Comparison of ENCODE assay signal across 10 cellular contexts in genomic region chr21:43311303-43311817, GRCh38.
DNase-seq lines count a peak whose midpoint lies in the region; ATAC-seq, FAIRE-seq and TF ChIP-seq lines count a peak whose summit lies in the region.
"Had no signal": no experiment of that assay in that cellular context is flagged by ENCODE, and none has a peak within 500 bp of the region (broad histone marks: within the 10 kb centered on the region; RNA-seq: fewer than 3 reads in every experiment).

No MANE protein-coding gene starts in this region.

- POLR2A ChIA-PET in H1 (lab: Charles Lee; ENCODE audit: partially characterized antibody): interaction anchor here (1.1 kb wide), 1 partner anchor 11 kb away, joined by 3 read pairs; no protein-coding TSS in a partner anchor
- POLR2A ChIA-PET in CD4-positive, alpha-beta memory T cell (lab: Charles Lee; ENCODE audit: partially characterized antibody): no interaction called here

- H2AK5ac ChIP-seq in H1 (ENCODE audit: low read depth, low read length): no peak overlapping the region

- H3K4me2 ChIP-seq in H1 (ENCODE audit: insufficient read depth in 1 of 2, low read depth in 2 of 2, low read length in 2 of 2): no peak overlapping the region

- no peak overlapping the region for H3K4me3 ChIP-seq in heart left ventricle
- no peak overlapping the region for H3K4me3 ChIP-seq in heart right ventricle
- H3K4me3 ChIP-seq in H1 (ENCODE audit: extremely low read depth in 1 of 4, insufficient read depth in 2 of 4, low read depth in 3 of 4, low read length in 4 of 4): no peak overlapping the region
- H3K4me3 ChIP-seq in CD4-positive, alpha-beta memory T cell (ENCODE audit: low read length in 2 of 2): no peak overlapping the region

- H2BK20ac ChIP-seq in H1 (ENCODE audit: low read length): 0 out of 2 replicates have a peak overlapping the region, but pooled peaks have one; percentile 6

- H3K14ac ChIP-seq in H1 (ENCODE audit: insufficient read length): no peak overlapping the region

- no peak overlapping the region; the same call in 1 of the 2 replicates for H3K18ac ChIP-seq in H1 (ENCODE audit: extremely low read depth, low read length)

- peaks cover 0 to 2% (median 0%) of the 10 kb centered on the region in 9 donors for H3K27me3 ChIP-seq in heart left ventricle
- H3K27me3 ChIP-seq in heart right ventricle: peaks cover 0 to 6% (median 4%) of the 10 kb centered on the region in 7 donors
- H3K27me3 ChIP-seq in H1 (replicated peaks in 1 of 4; ENCODE audit: control insufficient read depth in 3 of 4, extremely low read depth in 1 of 4, insufficient read depth in 3 of 4, low read length in 3 of 4): no peaks in the 10 kb centered on the region
- peaks cover 4% of the 10 kb centered on the region for H3K27me3 ChIP-seq in CD4-positive, alpha-beta memory T cell (ENCODE audit: insufficient read depth, low read length)

- H3K23me2 ChIP-seq in H1 (ENCODE audit: low read depth, low read length): no peaks in the 10 kb centered on the region

- peaks cover 5 to 8% of the 10 kb centered on the region in 2 donors for H3K27me3 Mint-ChIP-seq in CD4-positive, alpha-beta memory T cell

- H3K4me3 Mint-ChIP-seq in CD4-positive, alpha-beta memory T cell: no peak overlapping the region

- H3K79me1 ChIP-seq in H1 (ENCODE audit: low read depth, low read length): no peaks in the 10 kb centered on the region

- no peak overlapping the region for H3K9ac ChIP-seq in H1 (replicated peaks in 1 of 4; ENCODE audit: extremely low read depth in 1 of 4, low read depth in 3 of 4, low read length in 3 of 4)

- H3K79me2 ChIP-seq in H1 (ENCODE audit: control insufficient read depth in 1 of 2, insufficient read depth in 2 of 2, low read length in 2 of 2): no peaks in the 10 kb centered on the region

- peaks cover 0 to 1% of the 10 kb centered on the region in 2 experiments for H4K20me1 ChIP-seq in H1 (replicated peaks in 1 of 2; ENCODE audit: control insufficient read depth in 1 of 2, insufficient read depth in 2 of 2, low read length in 2 of 2)

- no peak overlapping the region for H3K23ac ChIP-seq in H1 (ENCODE audit: insufficient read length)

- H2BK120ac ChIP-seq in H1 (replicated peaks; ENCODE audit: low read depth, low read length): no peak overlapping the region

- H3K4me1 Mint-ChIP-seq in CD4-positive, alpha-beta memory T cell: peaks cover 0 to 2% (median 0%) of the 10 kb centered on the region in 4 donors

- H4K91ac ChIP-seq in H1 (replicated peaks; ENCODE audit: insufficient read length, low read length): no peak overlapping the region

- H3K27ac ChIP-seq in heart left ventricle (no peak overlapping the region), heart right ventricle (no peak overlapping the region), H1 (ENCODE audit: low read depth, low read length) (no peak overlapping the region), caudate nucleus (ENCODE audit: low read depth, low read length) (no peak overlapping the region)
- no peak overlapping the region for H3K27ac ChIP-seq in CD4-positive, alpha-beta memory T cell (ENCODE audit: low read depth, low read length)
- H3K27ac ChIP-seq: epithelial cell of prostate had no signal

- DNase-seq in heart left ventricle (peak in 3 of 5 donors; percentile 2 to 46 (median 9)), heart right ventricle (no peak), NCI-H2196 treated with DMSO at 0.1 percent for 48 hours (lab: John Stamatoyannopoulos, UW; ENCODE audit: unreplicated experiment) (peak; percentile 88), H1 (ENCODE audit: low read depth in 1 of 2, low spot score in 2 of 2) (no peak), caudate nucleus (lab: John Stamatoyannopoulos, UW) (no peak)
- no peak for DNase-seq in CD4-positive, alpha-beta memory T cell
- DNase-seq: NCI-H1930 had no signal

- H3K56ac ChIP-seq in H1 (replicated peaks; ENCODE audit: insufficient read length, low read depth, low read length): no peak overlapping the region

- intact Hi-C loops in heart left ventricle (cut with DNase I): loop anchor here in 2 of 10 donors (5.0 to 10.0 kb wide), 2 partner anchors 63 to 336 kb away; no protein-coding TSS in a partner anchor
- intact Hi-C loops in heart right ventricle (cut with DNase I): loop anchor here in 1 of 10 donors (10.0 kb wide), 1 partner anchor 333 kb away; no protein-coding TSS in a partner anchor
- intact Hi-C loops in CD4-positive, alpha-beta memory T cell (cut with micrococcal nuclease): no loop called here

- ATAC-seq in heart left ventricle: no peak
- no peak for ATAC-seq in heart right ventricle
- no peak for ATAC-seq in GM21367 (IDR thresholded peaks at IDR 0.05; ENCODE audit: unreplicated experiment)
- no peak for ATAC-seq in activated CD4-positive, CD25-positive, alpha-beta regulatory T cell treated with anti-CD3 and anti-CD28 coated beads, Interleukin-2, amount 50 U/mL, for 24 hours

- CTCF ChIA-PET in H1 (lab: Charles Lee; ENCODE audit: partially characterized antibody): interaction anchor here (0.8 to 1.9 kb wide), 3 partner anchors 9 to 65 kb away, joined by 3 to 6 read pairs (median 3); no protein-coding TSS in a partner anchor
- CTCF ChIA-PET in CD4-positive, alpha-beta memory T cell (lab: Charles Lee; ENCODE audit: partially characterized antibody): no interaction called here

- no peak overlapping the region for H2BK15ac ChIP-seq in H1 (ENCODE audit: low read length)

- H4K5ac ChIP-seq in H1 (ENCODE audit: insufficient read length, low read depth, low read length): no peak overlapping the region

- H2AFZ ChIP-seq in H1 (ENCODE audit: low read length): no peak overlapping the region

- no peak overlapping the region for H4K8ac ChIP-seq in H1 (ENCODE audit: extremely low read depth, insufficient read depth, low read length)

- no peak for TF ChIP-seq RAD21 in H1 (IDR thresholded peaks at IDR 0.05 in 1 of 2, conservative IDR thresholded peaks at IDR 0.05 in 1 of 2; ENCODE audit: low read depth in 2 of 2, low read length in 2 of 2)

- H3K9me3 ChIP-seq in heart left ventricle: peaks cover 0 to 4% (median 0%) of the 10 kb centered on the region in 12 donors
- peaks cover 0 to 9% (median 0%) of the 10 kb centered on the region in 11 donors for H3K9me3 ChIP-seq in heart right ventricle
- H3K9me3 ChIP-seq in H1 (ENCODE audit: insufficient read depth in 2 of 2, low read depth in 1 of 2, low read length in 1 of 2): no peaks in the 10 kb centered on the region; a peak in 1 of 4 replicates
- H3K9me3 ChIP-seq in CD4-positive, alpha-beta memory T cell (ENCODE audit: control insufficient read depth in 1 of 2, low read length in 2 of 2): no peaks in the 10 kb centered on the region

- TF ChIP-seq POLR2A in heart left ventricle (IDR thresholded peaks at IDR 0.05) (no peak), H1 (IDR thresholded peaks at IDR 0.05; ENCODE audit: control extremely low read depth in 1 of 2, low read depth in 2 of 2, low read length in 2 of 2) (no peak)

- no peak for FAIRE-seq in H1 (lab: Jason Lieb, UNC)

- no peak overlapping the region for H3K27ac Mint-ChIP-seq in CD4-positive, alpha-beta memory T cell

- TF ChIP-seq CTCF in heart left ventricle (IDR thresholded peaks at IDR 0.05) (no peak), heart right ventricle (IDR thresholded peaks at IDR 0.05) (no peak), H1 (IDR thresholded peaks at IDR 0.05; ENCODE audit: control extremely low read depth in 1 of 3, insufficient read depth in 1 of 3, low read depth in 1 of 3, low read length in 3 of 3) (no peak)

- H3K36me3 Mint-ChIP-seq in CD4-positive, alpha-beta memory T cell: no peaks in the 10 kb centered on the region

- peaks cover 0 to 1% (median 0%) of the 10 kb centered on the region in 8 donors for H3K9me3 Mint-ChIP-seq in CD4-positive, alpha-beta memory T cell

- 87 to 92% (median 88%) methylated on average over 7 to 8 of the region's 8 CpGs for WGBS in heart left ventricle, 4 donors
- WGBS in heart right ventricle, 2 donors: 84 to 89% methylated on average over 8 of the region's 8 CpGs
- 77% methylated on average over 8 of the region's 8 CpGs; no CpG with 5 or more reads in 1 of the 2 experiments for WGBS in H1 (ENCODE audit: extremely low coverage in 1 of 2, insufficient coverage in 1 of 2, insufficient read length in 1 of 2, insufficient replicate concordance in 2 of 2, low coverage in 1 of 2, low lambda C conversion rate in 2 of 2, missing lambda C conversion rate in 1 of 2), 2 experiments

- H3K4me1 ChIP-seq in heart left ventricle (peaks cover 0 to 11% (median 0%) of the 10 kb centered on the region in 12 donors), heart right ventricle (peaks cover 0 to 14% (median 0%) of the 10 kb centered on the region in 9 donors), H1 (replicated peaks in 1 of 4; ENCODE audit: control insufficient read depth in 3 of 4, insufficient read depth in 4 of 4, low read length in 3 of 4) (peaks cover 5 to 23% (median 16%) of the 10 kb centered on the region in 4 experiments)
- no peaks in the 10 kb centered on the region for H3K4me1 ChIP-seq in CD4-positive, alpha-beta memory T cell (ENCODE audit: insufficient read depth, low read length)

- H3K36me3 ChIP-seq in heart left ventricle (no peaks in the 10 kb centered on the region), heart right ventricle (no peaks in the 10 kb centered on the region), H1 (ENCODE audit: control insufficient read depth in 2 of 4, insufficient read depth in 4 of 4, low read length in 3 of 4) (no peaks in the 10 kb centered on the region)
- H3K36me3 ChIP-seq in CD4-positive, alpha-beta memory T cell (ENCODE audit: insufficient read depth, low read length): no peaks in the 10 kb centered on the region

- H2BK12ac ChIP-seq in H1 (ENCODE audit: low read depth, low read length): no peak overlapping the region

- TF ChIP-seq EP300 in H1 (IDR thresholded peaks at IDR 0.05; ENCODE audit: borderline replicate concordance in 1 of 2, low read depth in 2 of 2, low read length in 2 of 2): no peak

- no peak overlapping the region for H3K4ac ChIP-seq in H1 (replicated peaks; ENCODE audit: insufficient read length, low read depth, low read length)

- H2BK5ac ChIP-seq in H1 (ENCODE audit: low read depth, low read length): no peak overlapping the region

TF ChIP-seq in H1, 55 proteins besides CTCF, POLR2A, EP300 and RAD21:
- no peak for TF ChIP-seq E2F6 (IDR thresholded peaks at IDR 0.05)

Comparison
In these comparisons a context has a peak if more than half of its experiments do, and no peak if none do; other contexts are left out.
1. DNase-seq: peak in heart left ventricle (3 of 5) and NCI-H2196 treated with DMSO at 0.1 percent for 48 hours (single experiment); none in heart right ventricle (0 of 2), H1 (0 of 2), CD4-positive, alpha-beta memory T cell (0 of 5) and caudate nucleus (0 of 61).